In the genomic region with DNA sequence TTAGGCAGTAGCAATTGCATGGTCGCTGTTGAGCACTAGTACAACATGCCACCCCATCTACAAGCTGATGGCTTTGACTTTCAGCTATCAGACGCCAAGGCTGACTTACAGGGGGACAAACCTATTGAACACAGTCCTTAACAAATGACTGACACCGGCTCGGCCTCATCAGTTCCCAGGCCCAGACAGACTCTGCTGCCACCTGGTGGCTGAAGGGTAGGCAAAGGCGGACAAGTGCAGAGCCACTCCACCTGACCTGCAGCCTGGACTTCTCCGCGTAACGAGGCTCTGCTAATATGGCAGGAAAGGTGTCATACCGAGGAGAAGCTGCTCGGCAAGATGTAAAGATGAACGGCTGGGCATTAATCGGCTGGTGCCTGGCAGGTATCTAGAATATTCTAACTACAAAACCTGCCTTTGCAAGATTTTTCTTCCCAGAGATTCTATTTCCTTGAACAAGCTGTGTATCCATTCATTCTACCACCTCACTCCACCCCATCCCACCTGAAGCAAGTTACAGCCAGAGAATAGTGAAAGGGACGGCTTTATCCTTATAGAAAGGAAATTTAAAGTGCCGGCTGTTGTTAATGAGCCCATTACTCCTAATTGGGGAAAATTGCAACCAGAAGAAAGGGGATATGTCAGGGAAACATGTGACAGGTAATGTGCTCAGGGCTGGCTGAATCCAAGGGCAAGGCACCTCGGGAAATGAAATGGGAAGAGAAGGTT, we compare ENCODE assay signal across 9 cellular contexts.
DNase-seq lines count a peak whose midpoint lies in the region; ATAC-seq and TF ChIP-seq lines count a peak whose summit lies in the region.
"Had no signal": no experiment of that assay in that cellular context is flagged by ENCODE, and none has a peak within 500 bp of the region (broad histone marks: within the 10 kb centered on the region; RNA-seq: fewer than 3 reads in every experiment).

No MANE protein-coding gene starts in this region.

- peaks cover 6% of the 10 kb centered on the region for H3K36me3 Mint-ChIP-seq in T-helper 17 cell (ENCODE audit: low read depth)
- H3K36me3 Mint-ChIP-seq: activated naive CD4-positive, alpha-beta T cell treated with anti-CD3 and anti-CD28 coated beads, Interleukin-2, amount 50 U/mL, for 24 hours had no signal

- DNase-seq in EL (peak; percentile 70), NCI-H460 (ENCODE audit: extremely low read depth, low read depth) (peak; percentile 62), fibroblast of gingiva (ENCODE audit: low read depth) (peak; percentile 32), thyroid gland (peak; percentile 77 to 80), T-helper 17 cell (no peak)
- DNase-seq in activated CD8-positive, alpha-beta memory T cell treated with anti-CD3 and anti-CD28 coated beads for 48 hours (ENCODE audit: low read depth in 2 of 3, low spot score in 2 of 3): peak; percentile 23 to 32 (median 24)

- H3K9me3 ChIP-seq in neutrophil (no peaks in the 10 kb centered on the region), thyroid gland (no peaks in the 10 kb centered on the region), T-helper 17 cell (ENCODE audit: control insufficient read depth, low read length, poor library complexity, severe bottlenecking) (no peaks in the 10 kb centered on the region)

- H3K4me1 ChIP-seq in neutrophil (ENCODE audit: control insufficient read depth in 1 of 2, insufficient read depth in 1 of 2, low read depth in 1 of 2, low read length in 1 of 2) (no peaks in the 10 kb centered on the region), thyroid gland (peaks cover 11 to 17% of the 10 kb centered on the region in 2 donors)

- no peak overlapping the region for H3K27ac Mint-ChIP-seq in T-helper 17 cell
- H3K27ac Mint-ChIP-seq: activated naive CD4-positive, alpha-beta T cell treated with anti-CD3 and anti-CD28 coated beads, Interleukin-2, amount 50 U/mL, for 24 hours had no signal

- H3K27me3 ChIP-seq in neutrophil: no peaks in the 10 kb centered on the region
- H3K27me3 ChIP-seq in thyroid gland: no peaks in the 10 kb centered on the region

- TF ChIP-seq CTCF in neutrophil (IDR thresholded peaks at IDR 0.05): peak; percentile 21
- TF ChIP-seq CTCF in thyroid gland (IDR thresholded peaks at IDR 0.05): peak in 5 of 6 experiments; percentile 71 to 85 (median 77)

- no peak overlapping the region for H3K4me3 ChIP-seq in neutrophil (ENCODE audit: low read depth in 1 of 2, low read length in 1 of 2)
- no peak overlapping the region for H3K4me3 ChIP-seq in thyroid gland (replicated peaks in 1 of 3)

- H3K36me3 ChIP-seq in neutrophil: no peaks in the 10 kb centered on the region
- H3K36me3 ChIP-seq in thyroid gland: no peaks in the 10 kb centered on the region

- H3K27me3 Mint-ChIP-seq in T-helper 17 cell: no peaks in the 10 kb centered on the region
- H3K27me3 Mint-ChIP-seq: activated naive CD4-positive, alpha-beta T cell treated with anti-CD3 and anti-CD28 coated beads, Interleukin-2, amount 50 U/mL, for 24 hours had no signal

- no peak for TF ChIP-seq POLR2A in thyroid gland (IDR thresholded peaks at IDR 0.05)

- H3K4me1 Mint-ChIP-seq in T-helper 17 cell: no peaks in the 10 kb centered on the region

- 45 to 67% methylated on average over 15 of the region's 15 CpGs for WGBS in thyroid gland, 2 donors

- intact Hi-C loops in thyroid gland (cut with DNase I): no loop called here

- ATAC-seq in HG02973 (IDR thresholded peaks at IDR 0.05; ENCODE audit: unreplicated experiment) (peak; percentile 77), T-helper 17 cell (no peak)

- H3K4me3 Mint-ChIP-seq in T-helper 17 cell: no peak overlapping the region
- H3K4me3 Mint-ChIP-seq: activated naive CD4-positive, alpha-beta T cell treated with anti-CD3 and anti-CD28 coated beads, Interleukin-2, amount 50 U/mL, for 24 hours had no signal

- no peak overlapping the region for H3K27ac ChIP-seq in neutrophil
- peak overlapping the region in 1 of 3 donors; percentile 72 for H3K27ac ChIP-seq in thyroid gland

Comparison
In these comparisons a context has a peak if more than half of its experiments do, and no peak if none do; other contexts are left out.
1. DNase-seq: peak in EL (single experiment), NCI-H460 (single experiment), activated CD8-positive, alpha-beta memory T cell treated with anti-CD3 and anti-CD28 coated beads for 48 hours (3 of 3), fibroblast of gingiva (single experiment) and thyroid gland (2 of 2); none in T-helper 17 cell (0 of 3).